Comparison of ENCODE assay signal across 1 cellular context in genomic region chr16:67935402-67936123, GRCh38.
A peak's percentile ranks its signal among the peaks of the same experiment; 100 is the strongest.
TF ChIP-seq lines count a peak whose summit lies in the region.

No MANE protein-coding gene starts in this region.

TF ChIP-seq in K562, 482 proteins besides CTCF, POLR2A, EP300 and RAD21 (continued from another document and continues in another):
- TF ChIP-seq SAFB (IDR thresholded peaks at IDR 0.05; ENCODE audit: borderline replicate concordance, low read depth, low read length), result peak; percentile 73; the same call in 1 of the 2 replicates
- no peak for TF ChIP-seq GTF2B (IDR thresholded peaks at IDR 0.05; ENCODE audit: extremely low read depth, insufficient read length)
- no peak for TF ChIP-seq POLR3G (IDR thresholded peaks at IDR 0.05; ENCODE audit: extremely low read depth, insufficient read length, insufficient replicate concordance)
- TF ChIP-seq E2F4 (CRISPR knock-in tag; IDR thresholded peaks at IDR 0.05; ENCODE audit: low read depth), result 0 out of 2 replicates have a peak, but pooled peaks have one; percentile 49
- TF ChIP-seq HDAC2 (IDR thresholded peaks at IDR 0.05), result peak; percentile 71; the same call in 1 of the 2 replicates
- peak; percentile 98 for TF ChIP-seq MAX (CRISPR knock-in tag; IDR thresholded peaks at IDR 0.05)
- peak; percentile 5; the same call in 1 of the 2 replicates for TF ChIP-seq CBFA2T3 (IDR thresholded peaks at IDR 0.05)
- peak; percentile 95 for TF ChIP-seq USF2 (CRISPR knock-in tag; IDR thresholded peaks at IDR 0.05)
- peak; percentile 82 for TF ChIP-seq EGR1 (conservative IDR thresholded peaks at IDR 0.05)
- no peak for TF ChIP-seq CHAMP1 (IDR thresholded peaks at IDR 0.05)
- peak; percentile 40 for TF ChIP-seq HNRNPLL (IDR thresholded peaks at IDR 0.05; ENCODE audit: low read depth, low read length, poor library complexity, severe bottlenecking)
- peak in 2 of 3 experiments; percentile 68 to 84 for TF ChIP-seq YY1 (IDR thresholded peaks at IDR 0.05; ENCODE audit: borderline replicate concordance in 1 of 3, control insufficient read depth in 1 of 3, extremely low read depth in 1 of 3, insufficient read depth in 3 of 3, insufficient read length in 1 of 3, insufficient replicate concordance in 2 of 3, low read depth in 1 of 3, low read length in 2 of 3)
- TF ChIP-seq CBFB (CRISPR knock-in tag; IDR thresholded peaks at IDR 0.05), result peak; percentile 88; the same call in 1 of the 2 replicates
- TF ChIP-seq RCOR1 (IDR thresholded peaks at IDR 0.05; ENCODE audit: borderline replicate concordance in 1 of 2, low read depth in 2 of 2, low read length in 2 of 2), result no peak
- TF ChIP-seq ZFPM2 (CRISPR knock-in tag; IDR thresholded peaks at IDR 0.05), result 0 out of 2 replicates have a peak, but pooled peaks have one; percentile 5
- peak; percentile 66; the same call in 1 of the 2 replicates for TF ChIP-seq XRCC5 (IDR thresholded peaks at IDR 0.05; ENCODE audit: low read depth, low read length)
- peak; percentile 87 for TF ChIP-seq CTBP1 (IDR thresholded peaks at IDR 0.05; ENCODE audit: borderline replicate concordance)
- TF ChIP-seq POLR2G (IDR thresholded peaks at IDR 0.05; ENCODE audit: low read depth, low read length), result peak; percentile 92
- TF ChIP-seq ZBTB11 (CRISPR knock-in tag; IDR thresholded peaks at IDR 0.05), result peak in 2 of 3 experiments; percentile 15 to 84; a peak in 2 of 6 replicates
- peak; percentile 60 for TF ChIP-seq CREM (IDR thresholded peaks at IDR 0.05; ENCODE audit: low read depth)
- TF ChIP-seq MLX (CRISPR knock-in tag; conservative IDR thresholded peaks at IDR 0.05), result peak in 1 of 2 experiments; percentile 86; a peak in 1 of 4 replicates
- TF ChIP-seq ZNF143 (CRISPR knock-in tag; IDR thresholded peaks at IDR 0.05), result peak; percentile 45; the same call in 1 of the 2 replicates
- peak; percentile 78; the same call in 1 of the 2 replicates for TF ChIP-seq PHF8 (IDR thresholded peaks at IDR 0.05; ENCODE audit: borderline replicate concordance, low read length)
- TF ChIP-seq ZNF592 (IDR thresholded peaks at IDR 0.05), result peak; percentile 57; the same call in 1 of the 2 replicates
- TF ChIP-seq RBFOX2 (IDR thresholded peaks at IDR 0.05; ENCODE audit: low read depth, low read length), result peak; percentile 94
- TF ChIP-seq FIP1L1 (IDR thresholded peaks at IDR 0.05; ENCODE audit: low read depth, low read length, poor library complexity, severe bottlenecking), result peak; percentile 72
- TF ChIP-seq OTX1 (CRISPR knock-in tag; IDR thresholded peaks at IDR 0.05), result peak; percentile 77
- TF ChIP-seq IRF9 (tag; IDR thresholded peaks at IDR 0.05), result no peak
- peak; percentile 96 for TF ChIP-seq USF1 (CRISPR knock-in tag; IDR thresholded peaks at IDR 0.05)
- no peak for TF ChIP-seq MAFK (IDR thresholded peaks at IDR 0.05; ENCODE audit: low read length)
- TF ChIP-seq LCOR (CRISPR knock-in tag; IDR thresholded peaks at IDR 0.05), result 0 out of 2 replicates have a peak, but pooled peaks have one; percentile 23
- no peak for TF ChIP-seq MAFF (IDR thresholded peaks at IDR 0.05; ENCODE audit: low read length)
- peak; percentile 95 for TF ChIP-seq ARID4B (CRISPR knock-in tag; IDR thresholded peaks at IDR 0.05)
- peak; percentile 50; the same call in 1 of the 2 replicates for TF ChIP-seq KLF13 (tag; IDR thresholded peaks at IDR 0.05; ENCODE audit: borderline replicate concordance, low read depth)
- 0 out of 2 replicates have a peak, but pooled peaks have one; percentile 34 for TF ChIP-seq TOE1 (IDR thresholded peaks at IDR 0.05; ENCODE audit: borderline replicate concordance)
- no peak; the same call in 1 of the 2 replicates for TF ChIP-seq TOE1 (CRISPR knock-in tag; IDR thresholded peaks at IDR 0.05; ENCODE audit: borderline replicate concordance, low read depth)
- peak; percentile 85 for TF ChIP-seq EP400 (IDR thresholded peaks at IDR 0.05)
